In genomic region chr12:49165114-49165513, GRCh38 we compare ENCODE assay signal across 39 cellular contexts.
"Had no signal": no experiment of that assay in that cellular context is flagged by ENCODE, and none has a peak within 500 bp of the region (broad histone marks: within the 10 kb centered on the region; RNA-seq: fewer than 3 reads in every experiment).

No MANE protein-coding gene starts in this region.

- ATAC-seq: activated naive CD4-positive, alpha-beta T cell treated with anti-CD3 and anti-CD28 coated beads, Interleukin-2, amount 50 U/mL, for 72 hours; activated naive CD8-positive, alpha-beta T cell treated with anti-CD3 and anti-CD28 coated beads, Interleukin-2, amount 50 U/mL, for 24 hours; activated T-cell treated with anti-CD3 and anti-CD28 coated beads, Interleukin-2, amount 50 U/mL, for 4 hours; activated T-cell treated with anti-CD3 and anti-CD28 coated beads, Interleukin-2, amount 50 U/mL, for 72 hours; activated T-helper 17 cell treated with anti-CD3 and anti-CD28 coated beads, Interleukin-2, amount 50 U/mL, for 72 hours; body of pancreas had no signal

- H3K27ac ChIP-seq: adrenal gland, ascending aorta, body of pancreas, brain microvascular endothelial cell, breast epithelium, cardiac muscle cell had no signal

- H3K27ac Mint-ChIP-seq: activated naive CD4-positive, alpha-beta T cell treated with anti-CD3 and anti-CD28 coated beads for 36 hours; activated naive CD4-positive, alpha-beta T cell treated with anti-CD3 and anti-CD28 coated beads, Interleukin-2, amount 10 ng/mL, durations not matched to agents 7 days and 5 days; activated naive CD4-positive, alpha-beta T cell treated with anti-CD3 and anti-CD28 coated beads, Interleukin-2, amount 50 U/mL, for 24 hours; activated naive CD4-positive, alpha-beta T cell treated with anti-CD3 and anti-CD28 coated beads, Interleukin-2, amount 50 U/mL, for 72 hours; activated naive CD8-positive, alpha-beta T cell; activated naive CD8-positive, alpha-beta T cell treated with anti-CD3 and anti-CD28 coated beads for 36 hours; activated naive CD8-positive, alpha-beta T cell treated with anti-CD3 and anti-CD28 coated beads, Interleukin-2, amount 10 ng/mL, durations not matched to agents 7 days and 5 days; activated naive CD8-positive, alpha-beta T cell treated with anti-CD3 and anti-CD28 coated beads, Interleukin-2, amount 50 U/mL, for 24 hours; activated T-cell treated with anti-CD3 and anti-CD28 coated beads, Interleukin-2, amount 50 U/mL, for 24 hours; activated T-cell treated with anti-CD3 and anti-CD28 coated beads, Interleukin-2, amount 50 U/mL, for 72 hours; activated T-helper 1 cell treated with anti-CD3 and anti-CD28 coated beads, Interleukin-12 subunit alpha, Interleukin-12 subunit beta, Interleukin-2, Interleukin-4 antibody, amounts not matched to agents 30 ng/mL and 10 ng/mL and 1 ng/mL, durations not matched to agents 14 hours and 24 hours and 36 hours; activated T-helper 17 cell treated with anti-CD3 and anti-CD28 coated beads, Interleukin-2, amount 50 U/mL, for 72 hours; activated T-helper 2 cell treated with anti-CD3 and anti-CD28 coated beads, Interferon-gamma antibody, Interleukin-2, Interleukin-4, amounts not matched to agents 10 μg/mL and 5 μg/mL and 100 μg/mL, durations not matched to agents 14 hours and 24 hours and 36 hours; brain had no signal

- H3K4me1 ChIP-seq: adrenal gland, ascending aorta, body of pancreas, breast epithelium had no signal

- H3K36me3 Mint-ChIP-seq: activated naive CD4-positive, alpha-beta T cell treated with anti-CD3 and anti-CD28 coated beads, Interleukin-2, amount 10 ng/mL, durations not matched to agents 7 days and 5 days; activated naive CD4-positive, alpha-beta T cell treated with anti-CD3 and anti-CD28 coated beads, Interleukin-2, amount 50 U/mL, for 24 hours; activated naive CD4-positive, alpha-beta T cell treated with anti-CD3 and anti-CD28 coated beads, Interleukin-2, amount 50 U/mL, for 72 hours; activated naive CD8-positive, alpha-beta T cell treated with anti-CD3 and anti-CD28 coated beads for 36 hours; brain had no signal

- H3K4me3 Mint-ChIP-seq: activated naive CD4-positive, alpha-beta T cell treated with anti-CD3 and anti-CD28 coated beads for 36 hours; activated naive CD4-positive, alpha-beta T cell treated with anti-CD3 and anti-CD28 coated beads, Interleukin-2, amount 10 ng/mL, durations not matched to agents 7 days and 5 days; activated naive CD4-positive, alpha-beta T cell treated with anti-CD3 and anti-CD28 coated beads, Interleukin-2, amount 50 U/mL, for 24 hours; activated naive CD8-positive, alpha-beta T cell; activated naive CD8-positive, alpha-beta T cell treated with anti-CD3 and anti-CD28 coated beads for 36 hours; activated naive CD8-positive, alpha-beta T cell treated with anti-CD3 and anti-CD28 coated beads, Interleukin-2, amount 10 ng/mL, durations not matched to agents 7 days and 5 days; activated naive CD8-positive, alpha-beta T cell treated with anti-CD3 and anti-CD28 coated beads, Interleukin-2, amount 50 U/mL, for 24 hours; activated T-cell treated with anti-CD3 and anti-CD28 coated beads, Interleukin-2, amount 50 U/mL, for 24 hours; activated T-cell treated with anti-CD3 and anti-CD28 coated beads, Interleukin-2, amount 50 U/mL, for 4 hours; activated T-cell treated with anti-CD3 and anti-CD28 coated beads, Interleukin-2, amount 50 U/mL, for 72 hours; activated T-helper 1 cell treated with anti-CD3 and anti-CD28 coated beads, Interleukin-12 subunit alpha, Interleukin-12 subunit beta, Interleukin-2, Interleukin-4 antibody, amounts not matched to agents 30 ng/mL and 10 ng/mL and 1 ng/mL, durations not matched to agents 14 hours and 24 hours and 36 hours; activated T-helper 17 cell treated with anti-CD3 and anti-CD28 coated beads, Interleukin-2, amount 50 U/mL, for 72 hours; brain; central memory CD8-positive, alpha-beta T cell had no signal

- H3K4me3 ChIP-seq: adrenal gland, ascending aorta, body of pancreas, breast epithelium, cardiac muscle cell had no signal

- H3K9me3 Mint-ChIP-seq: activated naive CD4-positive, alpha-beta T cell treated with anti-CD3 and anti-CD28 coated beads for 36 hours; activated naive CD4-positive, alpha-beta T cell treated with anti-CD3 and anti-CD28 coated beads, Interleukin-2, amount 10 ng/mL, durations not matched to agents 7 days and 5 days; activated naive CD4-positive, alpha-beta T cell treated with anti-CD3 and anti-CD28 coated beads, Interleukin-2, amount 50 U/mL, for 24 hours; activated naive CD4-positive, alpha-beta T cell treated with anti-CD3 and anti-CD28 coated beads, Interleukin-2, amount 50 U/mL, for 72 hours; activated naive CD8-positive, alpha-beta T cell treated with anti-CD3 and anti-CD28 coated beads for 36 hours; activated naive CD8-positive, alpha-beta T cell treated with anti-CD3 and anti-CD28 coated beads, Interleukin-2, amount 10 ng/mL, durations not matched to agents 7 days and 5 days; activated naive CD8-positive, alpha-beta T cell treated with anti-CD3 and anti-CD28 coated beads, Interleukin-2, amount 50 U/mL, for 24 hours; activated T-cell treated with anti-CD3 and anti-CD28 coated beads, Interleukin-2, amount 50 U/mL, for 24 hours; activated T-cell treated with anti-CD3 and anti-CD28 coated beads, Interleukin-2, amount 50 U/mL, for 4 hours; activated T-cell treated with anti-CD3 and anti-CD28 coated beads, Interleukin-2, amount 50 U/mL, for 72 hours; activated T-helper 1 cell treated with anti-CD3 and anti-CD28 coated beads, Interleukin-12 subunit alpha, Interleukin-12 subunit beta, Interleukin-2, Interleukin-4 antibody, amounts not matched to agents 30 ng/mL and 10 ng/mL and 1 ng/mL, durations not matched to agents 14 hours and 24 hours and 36 hours; activated T-helper 17 cell treated with anti-CD3 and anti-CD28 coated beads, Interleukin-2, amount 50 U/mL, for 72 hours; activated T-helper 2 cell treated with anti-CD3 and anti-CD28 coated beads, Interferon-gamma antibody, Interleukin-2, Interleukin-4, amounts not matched to agents 10 μg/mL and 5 μg/mL and 100 μg/mL, durations not matched to agents 14 hours and 24 hours and 36 hours; central memory CD8-positive, alpha-beta T cell had no signal

- H3K27me3 Mint-ChIP-seq: activated naive CD4-positive, alpha-beta T cell treated with anti-CD3 and anti-CD28 coated beads, Interleukin-2, amount 50 U/mL, for 24 hours; activated naive CD8-positive, alpha-beta T cell; activated naive CD8-positive, alpha-beta T cell treated with anti-CD3 and anti-CD28 coated beads for 36 hours; activated naive CD8-positive, alpha-beta T cell treated with anti-CD3 and anti-CD28 coated beads, Interleukin-2, amount 10 ng/mL, durations not matched to agents 7 days and 5 days; activated naive CD8-positive, alpha-beta T cell treated with anti-CD3 and anti-CD28 coated beads, Interleukin-2, amount 50 U/mL, for 24 hours; activated T-cell treated with anti-CD3 and anti-CD28 coated beads, Interleukin-2, amount 50 U/mL, for 24 hours; activated T-helper 17 cell treated with anti-CD3 and anti-CD28 coated beads, Interleukin-2, amount 50 U/mL, for 72 hours; central memory CD8-positive, alpha-beta T cell had no signal

- H3K4me1 Mint-ChIP-seq: activated naive CD4-positive, alpha-beta T cell treated with anti-CD3 and anti-CD28 coated beads, Interleukin-2, amount 10 ng/mL, durations not matched to agents 7 days and 5 days; activated naive CD4-positive, alpha-beta T cell treated with anti-CD3 and anti-CD28 coated beads, Interleukin-2, amount 50 U/mL, for 24 hours; activated naive CD8-positive, alpha-beta T cell treated with anti-CD3 and anti-CD28 coated beads for 36 hours; activated T-helper 17 cell treated with anti-CD3 and anti-CD28 coated beads, Interleukin-2, amount 50 U/mL, for 72 hours; central memory CD8-positive, alpha-beta T cell had no signal

- H3K27me3 ChIP-seq: adrenal gland, ascending aorta, body of pancreas, brain microvascular endothelial cell, breast epithelium, cardiac muscle cell had no signal

- FAIRE-seq: astrocyte, bronchial epithelial cell had no signal

- H3K36me3 ChIP-seq: adrenal gland, ascending aorta, brain microvascular endothelial cell, breast epithelium, cardiac muscle cell had no signal

- H3K9me3 ChIP-seq: adrenal gland, ascending aorta, body of pancreas, breast epithelium had no signal

- DNase-seq: activated effector memory CD4-positive, alpha-beta T cell treated with anti-CD3 and anti-CD28 coated beads, Interleukin-2, amount 50 U/mL, for 16 hours; activated effector memory CD4-positive, alpha-beta T cell treated with Interleukin-2 at 50 U/mL for 16 hours; activated gamma-delta T cell; activated gamma-delta T cell treated with Interleukin-2 at 50 U/mL for 16 hours; activated naive CD4-positive, alpha-beta T cell; activated naive CD4-positive, alpha-beta T cell treated with anti-CD3 and anti-CD28 coated beads for 36 hours; activated naive CD4-positive, alpha-beta T cell treated with anti-CD3 and anti-CD28 coated beads, Interleukin-2, amount 10 ng/mL, durations not matched to agents 7 days and 5 days; activated naive CD4-positive, alpha-beta T cell treated with anti-CD3 and anti-CD28 coated beads, Interleukin-2, amount 50 U/mL, for 16 hours; activated naive CD4-positive, alpha-beta T cell treated with Interleukin-2 at 50 U/mL for 16 hours; activated naive CD8-positive, alpha-beta T cell treated with anti-CD3 and anti-CD28 coated beads for 36 hours; activated naive CD8-positive, alpha-beta T cell treated with anti-CD3 and anti-CD28 coated beads, Interleukin-2, amount 10 ng/mL, durations not matched to agents 7 days and 5 days; activated naive CD8-positive, alpha-beta T cell treated with anti-CD3 and anti-CD28 coated beads, Interleukin-2, amount 50 U/mL, for 24 hours; activated T-cell treated with anti-CD3 and anti-CD28 coated beads, Interleukin-2, amount 50 U/mL, for 24 hours; activated T-cell treated with anti-CD3 and anti-CD28 coated beads, Interleukin-2, amount 50 U/mL, for 4 hours; activated T-cell treated with anti-CD3 and anti-CD28 coated beads, Interleukin-2, amount 50 U/mL, for 48 hours; activated T-cell treated with anti-CD3 and anti-CD28 coated beads, Interleukin-2, amount 50 U/mL, for 72 hours; adrenal gland; amniotic stem cell; amygdala; anterior cingulate cortex; aorta; body of pancreas; brain microvascular endothelial cell; caudate nucleus; central memory CD4-positive, alpha-beta T cell; cerebellar nuclear complex had no signal
